Comparison of ENCODE assay signal across 24 cellular contexts in the genomic region with DNA sequence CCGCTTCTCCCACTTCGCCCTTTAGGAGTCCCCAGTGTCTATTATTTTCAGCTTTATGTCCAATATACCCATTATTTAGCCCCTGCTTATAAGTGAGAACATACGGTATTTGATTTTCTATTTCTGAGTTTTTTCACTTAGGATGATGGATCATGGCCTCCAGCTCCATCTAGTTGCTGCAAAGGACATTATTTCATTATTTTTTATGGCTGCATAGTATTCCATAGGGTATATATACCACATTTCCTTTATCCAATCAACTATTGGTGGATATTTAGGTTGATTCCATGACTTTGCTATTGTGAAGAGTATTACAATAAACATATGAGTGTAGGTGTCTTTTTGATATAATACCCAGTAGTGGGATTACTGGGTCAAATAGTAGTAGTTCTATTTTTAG.
"Had no signal": no experiment of that assay in that cellular context is flagged by ENCODE, and none has a peak within 500 bp of the region (broad histone marks: within the 10 kb centered on the region; RNA-seq: fewer than 3 reads in every experiment).

No MANE protein-coding gene starts in this region.

- H3K9ac ChIP-seq: parathyroid adenoma had no signal

- DNase-seq: dorsolateral prefrontal cortex; effector CD8-positive, alpha-beta T cell; endodermal cell; foreskin fibroblast; gastrocnemius medialis; head of caudate nucleus; kidney; right lobe of liver; small intestine; stimulated activated CD4-positive, alpha-beta T cell treated with anti-CD3 and anti-CD28 coated beads, Interleukin-15, amount 100 ng/mL, for 24 hours; stimulated activated CD4-positive, alpha-beta T cell treated with anti-CD3 and anti-CD28 coated beads, Interleukin-2, amount 100 ng/mL, for 48 hours; stimulated activated naive CD4-positive, alpha-beta T cell; stimulated activated naive CD8-positive, alpha-beta T cell treated with anti-CD3 and anti-CD28 coated beads, Interleukin-15, amount 100 ng/mL, for 72 hours; transverse colon; upper lobe of right lung; uterus had no signal

- H3K9me3 ChIP-seq: gastrocnemius medialis, neutrophil, right lobe of liver, suprapubic skin, transverse colon, upper lobe of right lung, uterus had no signal

- H3K27ac ChIP-seq: dorsolateral prefrontal cortex, epithelial cell of prostate, gastrocnemius medialis, neutrophil, parathyroid adenoma, right lobe of liver, suprapubic skin, transverse colon, upper lobe of right lung, uterus had no signal

- FAIRE-seq: small intestine had no signal

- H3K27me3 ChIP-seq: dorsolateral prefrontal cortex, gastrocnemius medialis, neutrophil, right lobe of liver, suprapubic skin, transverse colon, upper lobe of right lung, uterus had no signal

- ATAC-seq: esophagus mucosa; gastrocnemius medialis; left lobe of liver; natural killer cell treated with Interleukin-12 subunit alpha and Interleukin-12 subunit beta and Interleukin-15 and Interleukin-18, amount 100 ng/mL, for 72 hours; right lobe of liver; stimulated activated naive CD8-positive, alpha-beta T cell treated with anti-CD3 and anti-CD28 coated beads, Interleukin-15, amount 100 ng/mL, for 72 hours; upper lobe of right lung had no signal

- H3K4me1 ChIP-seq: gastrocnemius medialis, parathyroid adenoma, right lobe of liver, transverse colon, upper lobe of right lung, uterus had no signal

- H2AFZ ChIP-seq: parathyroid adenoma had no signal

- H3K4me3 ChIP-seq: dorsolateral prefrontal cortex, gastrocnemius medialis, lung, right lobe of liver, suprapubic skin, transverse colon, upper lobe of right lung, uterus had no signal

- H3K36me3 ChIP-seq: gastrocnemius medialis, neutrophil, right lobe of liver, suprapubic skin, upper lobe of right lung, uterus had no signal
